8 cellular contexts compared by ENCODE assay signal in genomic region chr21:39004776-39005605, GRCh38.
DNase-seq lines count a peak whose midpoint lies in the region; ATAC-seq and TF ChIP-seq lines count a peak whose summit lies in the region.

No MANE protein-coding gene starts in this region.

- ATAC-seq in CD8-positive, alpha-beta T cell, result peak; percentile 46
- no peak for ATAC-seq in HG03045 (IDR thresholded peaks at IDR 0.05; ENCODE audit: unreplicated experiment)
- no peak for ATAC-seq in effector memory CD8-positive, alpha-beta T cell (replicated peaks)

- no peaks in the 10 kb centered on the region for H3K36me3 Mint-ChIP-seq in CD8-positive, alpha-beta T cell
- H3K36me3 Mint-ChIP-seq in effector memory CD8-positive, alpha-beta T cell (ENCODE audit: insufficient read depth), result peaks cover 3% of the 10 kb centered on the region

- peaks cover 10% of the 10 kb centered on the region for H3K4me1 Mint-ChIP-seq in CD8-positive, alpha-beta T cell (ENCODE audit: low read depth)
- peaks cover 1 to 4% of the 10 kb centered on the region in 2 donors for H3K4me1 Mint-ChIP-seq in effector memory CD8-positive, alpha-beta T cell (ENCODE audit: low read depth in 2 of 2)

- H3K4me3 ChIP-seq in CD8-positive, alpha-beta T cell (ENCODE audit: low read depth, low read length), result no peak overlapping the region
- no peak overlapping the region for H3K4me3 ChIP-seq in mucosa of rectum (ENCODE audit: low read length in 2 of 2)

- H3K9me3 Mint-ChIP-seq in CD8-positive, alpha-beta T cell, result no peaks in the 10 kb centered on the region
- H3K9me3 Mint-ChIP-seq in effector memory CD8-positive, alpha-beta T cell, result no peaks in the 10 kb centered on the region

- CTCF ChIA-PET in CD8-positive, alpha-beta T cell (lab: Charles Lee), result interaction anchor here (1.2 kb wide), 1 partner anchor 11 kb away, joined by 3 read pairs; no protein-coding TSS in a partner anchor

- peak overlapping the region in 1 of 2 donors; percentile 63 for H3K9ac ChIP-seq in mucosa of rectum (ENCODE audit: low read depth in 1 of 2, low read length in 2 of 2)

- H3K4me1 ChIP-seq in CD8-positive, alpha-beta T cell (ENCODE audit: insufficient read depth, low read length), result no peaks in the 10 kb centered on the region
- H3K4me1 ChIP-seq in mucosa of rectum (ENCODE audit: control insufficient read depth in 2 of 2, insufficient read depth in 2 of 2, low read length in 2 of 2), result peaks cover 27 to 33% of the 10 kb centered on the region in 2 donors

- no peak overlapping the region for H3K27ac ChIP-seq in CD8-positive, alpha-beta T cell (ENCODE audit: low read depth, low read length)
- H3K27ac ChIP-seq in cingulate gyrus (ENCODE audit: low read depth, low read length), result peak overlapping the region; percentile 80
- H3K27ac ChIP-seq in mucosa of rectum (ENCODE audit: low read depth in 2 of 2, low read length in 2 of 2), result peak overlapping the region; percentile 85 to 92

- H3K27me3 ChIP-seq in CD8-positive, alpha-beta T cell (ENCODE audit: insufficient read depth, low read length), result no peaks in the 10 kb centered on the region
- no peaks in the 10 kb centered on the region for H3K27me3 ChIP-seq in mucosa of rectum (ENCODE audit: control insufficient read depth in 2 of 2, insufficient read depth in 2 of 2, low read length in 2 of 2)

- H3K9me3 ChIP-seq in CD8-positive, alpha-beta T cell (ENCODE audit: low read length), result no peaks in the 10 kb centered on the region
- no peaks in the 10 kb centered on the region for H3K9me3 ChIP-seq in mucosa of rectum (ENCODE audit: control insufficient read depth in 2 of 2, low read length in 2 of 2)

- peak in 1 of 7 experiments; percentile 49 for DNase-seq in CD8-positive, alpha-beta T cell
- DNase-seq in NCI-H69 (lab: John Stamatoyannopoulos, UW), result peak; percentile 57
- DNase-seq in central memory CD4-positive, alpha-beta T cell, result no peak
- DNase-seq in effector memory CD8-positive, alpha-beta T cell, result no peak
- no peak for DNase-seq in ureter (ENCODE audit: low spot score)

- POLR2A ChIA-PET in CD8-positive, alpha-beta T cell (lab: Charles Lee), result no interaction called here

- no peak for TF ChIP-seq CTCF in CD8-positive, alpha-beta T cell (IDR thresholded peaks at IDR 0.05)

- peak overlapping the region; percentile 62 for H3K4me3 Mint-ChIP-seq in CD8-positive, alpha-beta T cell
- no peak overlapping the region for H3K4me3 Mint-ChIP-seq in effector memory CD8-positive, alpha-beta T cell

- peak overlapping the region; percentile 20 for H3K27ac Mint-ChIP-seq in CD8-positive, alpha-beta T cell
- peak overlapping the region in 1 of 2 donors; percentile 90 for H3K27ac Mint-ChIP-seq in effector memory CD8-positive, alpha-beta T cell

- no peaks in the 10 kb centered on the region for H3K27me3 Mint-ChIP-seq in CD8-positive, alpha-beta T cell (ENCODE audit: low read depth)
- H3K27me3 Mint-ChIP-seq in effector memory CD8-positive, alpha-beta T cell, result peaks cover 33 to 48% of the 10 kb centered on the region in 2 donors

- intact Hi-C loops in CD8-positive, alpha-beta T cell (cut with DNase I, micrococcal nuclease), result no loop called here

- no peaks in the 10 kb centered on the region for H3K36me3 ChIP-seq in CD8-positive, alpha-beta T cell (ENCODE audit: insufficient read depth, low read length)
- H3K36me3 ChIP-seq in mucosa of rectum (ENCODE audit: control insufficient read depth in 2 of 2, insufficient read depth in 2 of 2, low read length in 2 of 2), result no peaks in the 10 kb centered on the region
